ENCODE assay signal across 10 cellular contexts in genomic region chr4:158161561-158162354, GRCh38. TPM values are rescaled to one million over a fixed set of nuclear protein-coding genes. Genes with fewer than 3 reads are reported as not detected.
DNase-seq lines count a peak whose midpoint lies in the region; ATAC-seq and TF ChIP-seq lines count a peak whose summit lies in the region.
"Had no signal": no experiment of that assay in that cellular context is flagged by ENCODE, and none has a peak within 500 bp of the region (broad histone marks: within the 10 kb centered on the region; RNA-seq: fewer than 3 reads in every experiment).

No MANE protein-coding gene starts in this region.

- H3K9me3 ChIP-seq in aorta (ENCODE audit: control insufficient read depth, low read length) = no peaks in the 10 kb centered on the region

- WGBS in aorta, 2 donors = 11% methylated on average over 6 of the region's 6 CpGs

- H3K27me3 Mint-ChIP-seq in T-helper 2 cell treated with Interferon-gamma antibody and Interleukin-4, amounts not matched to agents 5 μg/mL and 100 μg/mL, for 36 hours (ENCODE audit: low read depth) = no peaks in the 10 kb centered on the region

- H3K27me3 ChIP-seq in aorta (ENCODE audit: control insufficient read depth in 1 of 2, insufficient read depth in 2 of 2, low read length in 1 of 2) = no peaks in the 10 kb centered on the region

- H3K4me3 Mint-ChIP-seq in T-helper 2 cell treated with Interferon-gamma antibody and Interleukin-4, amounts not matched to agents 5 μg/mL and 100 μg/mL, for 36 hours = no peak overlapping the region

- no peak overlapping the region for H3K27ac Mint-ChIP-seq in T-helper 2 cell treated with Interferon-gamma antibody and Interleukin-4, amounts not matched to agents 5 μg/mL and 100 μg/mL, for 36 hours

- peak; percentile 68 for ATAC-seq in Right ventricle myocardium inferior
- ATAC-seq in aorta (ENCODE audit: low FRiP score) = peak; percentile 74
- ATAC-seq in GM21367 (IDR thresholded peaks at IDR 0.05; ENCODE audit: unreplicated experiment) = no peak

- H3K36me3 ChIP-seq in aorta (ENCODE audit: control insufficient read depth in 1 of 2, insufficient read depth in 2 of 2, low read length in 1 of 2) = peaks cover 0 to 2% of the 10 kb centered on the region in 2 donors

- intact Hi-C loops in Right ventricle myocardium inferior (cut with DNase I) = no loop called here
- intact Hi-C loops in cardiac septum (cut with DNase I) = no loop called here
- intact Hi-C loops in aorta (cut with DNase I) = loop anchor here (5.0 to 10.0 kb wide), 2 partner anchors 39 to 107 kb away; no protein-coding TSS in a partner anchor

- H3K4me1 ChIP-seq in aorta (ENCODE audit: control insufficient read depth in 1 of 2, insufficient read depth in 2 of 2, low read length in 2 of 2) = peaks cover 12 to 22% of the 10 kb centered on the region in 2 donors

- no peak for TF ChIP-seq CTCF in coronary artery (IDR thresholded peaks at IDR 0.05)

- no peaks in the 10 kb centered on the region for H3K4me1 Mint-ChIP-seq in T-helper 2 cell treated with Interferon-gamma antibody and Interleukin-4, amounts not matched to agents 5 μg/mL and 100 μg/mL, for 36 hours (ENCODE audit: low read depth)

- no peaks in the 10 kb centered on the region for H3K9me3 Mint-ChIP-seq in T-helper 2 cell treated with Interferon-gamma antibody and Interleukin-4, amounts not matched to agents 5 μg/mL and 100 μg/mL, for 36 hours

- no peaks in the 10 kb centered on the region for H3K36me3 Mint-ChIP-seq in T-helper 2 cell treated with Interferon-gamma antibody and Interleukin-4, amounts not matched to agents 5 μg/mL and 100 μg/mL, for 36 hours (ENCODE audit: low read depth)

- H3K4me3 ChIP-seq in coronary artery (peak overlapping the region; percentile 46), aorta (ENCODE audit: low read length in 2 of 2) (peak overlapping the region in 1 of 2 donors; percentile 64)

- H3K27ac ChIP-seq in coronary artery (peak overlapping the region; percentile 59 to 73), aorta (ENCODE audit: low read depth in 1 of 2, low read length in 2 of 2) (peak overlapping the region; percentile 62 to 93)

- no peak for DNase-seq in Right ventricle myocardium inferior (ENCODE audit: missing footprints)
- DNase-seq in cardiac septum (ENCODE audit: low spot score) = no peak
- DNase-seq in coronary artery (ENCODE audit: low spot score) = no peak
- peak; percentile 44 to 95 for DNase-seq in lung microvascular endothelial cell (ENCODE audit: low read depth in 2 of 2)
- peak in 1 of 2 donors; percentile 73 for DNase-seq in aorta
- DNase-seq in activated effector memory CD4-positive, alpha-beta T cell treated with anti-CD3 and anti-CD28 coated beads, Interleukin-2, amount 50 U/mL, for 16 hours = no peak
- DNase-seq in T-helper 2 cell treated with Interferon-gamma antibody and Interleukin-4, amounts not matched to agents 5 μg/mL and 100 μg/mL, for 36 hours (ENCODE audit: low spot score) = no peak
- DNase-seq: AML-193, H7 had no signal

RNA-seq across cellular contexts. Expression of gene GASK1B, which starts 11.1 kb away (rescaled TPM):
- total RNA-seq in Right ventricle myocardium inferior (68.6 TPM), cardiac septum (90.6 TPM), lung microvascular endothelial cell (32.7 and 57.8 TPM in 2 replicates), aorta (100 to 1,000 TPM; 116 to 173 TPM)
- 10 to 100 TPM; 28.5 to 62.5 TPM for polyA plus RNA-seq in aorta

RNA-seq across cellular contexts. Expression of gene TMEM144, which starts 48.5 kb away (rescaled TPM):
- total RNA-seq in Right ventricle myocardium inferior = 12.6 TPM
- total RNA-seq in cardiac septum = 14.6 TPM
- total RNA-seq in lung microvascular endothelial cell = 2.4 and 5.8 TPM in 2 replicates
- 10 to 100 TPM; 14.1 to 18.9 TPM for total RNA-seq in aorta
- 10 to 100 TPM in 1 of 2 donors, 1 to 10 TPM in 1; 5.2 to 10.4 TPM for polyA plus RNA-seq in aorta

Comparison
In these comparisons a context has a peak if more than half of its experiments do, and no peak if none do; other contexts are left out.
1. DNase-seq: peak in lung microvascular endothelial cell (2 of 2); none in Right ventricle myocardium inferior (single experiment), cardiac septum (single experiment), coronary artery (single experiment), activated effector memory CD4-positive, alpha-beta T cell treated with anti-CD3 and anti-CD28 coated beads, Interleukin-2, amount 50 U/mL, for 16 hours (single experiment) and T-helper 2 cell treated with Interferon-gamma antibody and Interleukin-4, amounts not matched to agents 5 μg/mL and 100 μg/mL, for 36 hours (single experiment).
2. intact Hi-C loops: an anchor here in aorta (5.0 to 10.0 kb wide); none called in Right ventricle myocardium inferior and cardiac septum.